Comparison of ENCODE assay signal across 8 cellular contexts in genomic region chr1:29513357-29513756, GRCh38.
DNase-seq lines count a peak whose midpoint lies in the region; ATAC-seq, FAIRE-seq and TF ChIP-seq lines count a peak whose summit lies in the region.

No MANE protein-coding gene starts in this region.

- FAIRE-seq in GM18507 (lab: Jason Lieb, UNC): peak; percentile 56

- no peaks in the 10 kb centered on the region for H3K36me3 ChIP-seq in lung (ENCODE audit: control insufficient read depth in 2 of 2, insufficient read depth in 2 of 2, low read length in 2 of 2)

- no peak overlapping the region for H3K27ac ChIP-seq in coronary artery
- no peak overlapping the region for H3K27ac ChIP-seq in lung (ENCODE audit: low read depth in 1 of 2, low read length in 1 of 2)

- H3K9me3 ChIP-seq in lung (ENCODE audit: control insufficient read depth in 2 of 2, insufficient read depth in 1 of 2, low read length in 1 of 2): no peaks in the 10 kb centered on the region

- 63 to 69% methylated on average over 5 of the region's 5 CpGs for WGBS in lung, 2 donors

- ATAC-seq in lung (ENCODE audit: insufficient read depth, low FRiP score) (peak; percentile 53), HG03571 (IDR thresholded peaks at IDR 0.05; ENCODE audit: unreplicated experiment) (no peak), HG02759 (IDR thresholded peaks at IDR 0.05; ENCODE audit: unreplicated experiment) (no peak)

- no peak for TF ChIP-seq CTCF in coronary artery (IDR thresholded peaks at IDR 0.05)
- TF ChIP-seq CTCF in lung (IDR thresholded peaks at IDR 0.05; ENCODE audit: control extremely low read depth, extremely low read depth): no peak

- peak; percentile 1 for DNase-seq in CD1c-positive myeloid dendritic cell (ENCODE audit: extremely low spot score)
- DNase-seq in GM18507 (ENCODE audit: extremely low spot score, insufficient read length, low read depth): no peak
- peak; percentile 95 to 99 for DNase-seq in NCI-H524 (lab: John Stamatoyannopoulos, UW)
- peak; percentile 52 for DNase-seq in coronary artery (ENCODE audit: low spot score)
- peak; percentile 49 for DNase-seq in lung (ENCODE audit: low spot score)
- DNase-seq in activated T-cell treated with anti-CD3 and anti-CD28 coated beads, Interleukin-2, amount 50 U/mL, for 1 hour: no peak

- no peaks in the 10 kb centered on the region for H3K4me1 ChIP-seq in lung (ENCODE audit: control insufficient read depth in 2 of 2, insufficient read depth in 2 of 2, low read length in 2 of 2)

- no peaks in the 10 kb centered on the region for H3K27me3 ChIP-seq in lung (ENCODE audit: control insufficient read depth, insufficient read depth)

- no peak overlapping the region for H3K4me3 ChIP-seq in coronary artery
- H3K4me3 ChIP-seq in lung: no peak overlapping the region

Comparison
In these comparisons a context has a peak if more than half of its experiments do, and no peak if none do; other contexts are left out.
1. DNase-seq: peak in CD1c-positive myeloid dendritic cell (single experiment), NCI-H524 (2 of 2), coronary artery (single experiment) and lung (single experiment); none in GM18507 (single experiment) and activated T-cell treated with anti-CD3 and anti-CD28 coated beads, Interleukin-2, amount 50 U/mL, for 1 hour (single experiment).